In genomic region chr16:48505705-48506104, GRCh38 we compare ENCODE assay signal across 25 cellular contexts.
"Had no signal": no experiment of that assay in that cellular context is flagged by ENCODE, and none has a peak within 500 bp of the region (broad histone marks: within the 10 kb centered on the region; RNA-seq: fewer than 3 reads in every experiment).

No MANE protein-coding gene starts in this region.

- H3K4me1 ChIP-seq: neural progenitor cell, prostate gland, uterus had no signal

- H3K27me3 ChIP-seq: neural progenitor cell, ovary, stomach, testis, tibial artery, transverse colon, upper lobe of right lung, uterus had no signal

- ATAC-seq: naive thymus-derived CD4-positive, alpha-beta T cell; natural killer cell; right cardiac atrium; sciatic nerve; stimulated activated naive B cell treated with anti-CD40 and anti-IgM and Interleukin-4, amounts not matched to agents 10 μg/mL and 1 μg/mL and 100 μg/mL, for 72 hours; upper lobe of right lung had no signal

- FAIRE-seq: small intestine had no signal

- H3K4me2 ChIP-seq: neural progenitor cell had no signal

- H3K27ac ChIP-seq: neural progenitor cell, ovary, parathyroid adenoma, prostate gland, stomach, testis, tibial artery, transverse colon, upper lobe of right lung, uterus had no signal

- H3K79me2 ChIP-seq: parathyroid adenoma had no signal

- H3K4me3 ChIP-seq: neural progenitor cell, ovary, prostate gland, stomach, testis, tibial artery, transverse colon, upper lobe of right lung, uterus had no signal

- DNase-seq: naive thymus-derived CD4-positive, alpha-beta T cell; natural killer cell; occipital lobe; ovary; posterior cingulate gyrus; retina; right cardiac atrium; small intestine; stimulated activated CD4-positive, alpha-beta T cell treated with anti-CD3 and anti-CD28 coated beads, Interleukin-12 subunit alpha, Interleukin-12 subunit beta, amount 100 ng/mL, for 4 hours; stimulated activated CD4-positive, alpha-beta T cell treated with anti-CD3 and anti-CD28 coated beads, Interleukin-1b, Interleukin-23, amount 100 ng/mL, for 48 hours; stimulated activated CD4-positive, alpha-beta T cell treated with anti-CD3 and anti-CD28 coated beads, Interleukin-4, amount 100 ng/mL, for 1 hour; stimulated activated CD4-positive, alpha-beta T cell treated with anti-CD3 and anti-CD28 coated beads, Interleukin-4, amount 100 ng/mL, for 4 hours; stimulated activated CD8-positive, alpha-beta memory T cell treated with anti-CD3 and anti-CD28 coated beads, Interleukin-4, amount 100 ng/mL, for 48 hours; stimulated activated naive B cell treated with anti-CD40 and anti-IgM and Interleukin-4, amounts not matched to agents 10 μg/mL and 1 μg/mL and 100 μg/mL, for 72 hours; stimulated activated naive CD4-positive, alpha-beta T cell treated with Interleukin-2 at 50 U/mL for 16 hours; stomach; testis; tibial artery; transverse colon; upper lobe of right lung; uterus had no signal

- H3K36me3 ChIP-seq: neural progenitor cell, ovary, prostate gland, stomach, tibial artery, transverse colon, upper lobe of right lung, uterus had no signal

- H3K9me3 ChIP-seq: ovary, prostate gland, testis, tibial artery, transverse colon, upper lobe of right lung, uterus had no signal

- H3K9ac ChIP-seq: neural progenitor cell, parathyroid adenoma had no signal

- H2AFZ ChIP-seq: neural progenitor cell, parathyroid adenoma had no signal
